21 cellular contexts compared by ENCODE assay signal in genomic region chr2:241812730-241813079, GRCh38. TPM values are rescaled to one million over a fixed set of nuclear protein-coding genes. Genes with fewer than 3 reads are reported as not detected.
DNase-seq lines count a peak whose midpoint lies in the region; ATAC-seq and TF ChIP-seq lines count a peak whose summit lies in the region.
"Had no signal": no experiment of that assay in that cellular context is flagged by ENCODE, and none has a peak within 500 bp of the region (broad histone marks: within the 10 kb centered on the region; RNA-seq: fewer than 3 reads in every experiment).

No MANE protein-coding gene starts in this region.

- CTCF ChIA-PET in naive thymus-derived CD4-positive, alpha-beta T cell (lab: Charles Lee), result no interaction called here

- intact Hi-C loops in psoas muscle (cut with DNase I), result no loop called here
- intact Hi-C loops in naive thymus-derived CD4-positive, alpha-beta T cell (cut with micrococcal nuclease), result no loop called here

- peaks cover 0 to 10% (median 0%) of the 10 kb centered on the region in 5 donors for H3K27me3 Mint-ChIP-seq in naive thymus-derived CD4-positive, alpha-beta T cell
- H3K27me3 Mint-ChIP-seq in naive thymus-derived CD8-positive, alpha-beta T cell, result peaks cover 0 to 25% (median 3%) of the 10 kb centered on the region in 5 donors

- 40 to 70% (median 42%) methylated on average over 7 to 8 of the region's 8 CpGs for WGBS in psoas muscle, 3 donors

- H3K36me3 Mint-ChIP-seq in naive thymus-derived CD4-positive, alpha-beta T cell, result no peaks in the 10 kb centered on the region
- no peaks in the 10 kb centered on the region for H3K36me3 Mint-ChIP-seq in naive thymus-derived CD8-positive, alpha-beta T cell
- H3K36me3 Mint-ChIP-seq: activated naive CD8-positive, alpha-beta T cell treated with anti-CD3 and anti-CD28 coated beads for 36 hours; CD8-positive, alpha-beta T cell had no signal

- H3K4me3 ChIP-seq in H7 (ENCODE audit: insufficient read depth, low read depth, low read length), result no peak overlapping the region
- H3K4me3 ChIP-seq in psoas muscle, result no peak overlapping the region
- H3K4me3 ChIP-seq in naive thymus-derived CD4-positive, alpha-beta T cell (ENCODE audit: low read length), result no peak overlapping the region
- H3K4me3 ChIP-seq: heart right ventricle, vagina had no signal

- POLR2A ChIA-PET in naive thymus-derived CD4-positive, alpha-beta T cell (lab: Charles Lee), result no interaction called here
- POLR2A ChIA-PET in naive thymus-derived CD8-positive, alpha-beta T cell (lab: Charles Lee), result no interaction called here

- H3K27ac ChIP-seq in psoas muscle, result no peak overlapping the region
- H3K27ac ChIP-seq in naive thymus-derived CD4-positive, alpha-beta T cell (ENCODE audit: low read depth, low read length), result no peak overlapping the region
- H3K27ac ChIP-seq: vagina had no signal

- H3K9me3 Mint-ChIP-seq in naive thymus-derived CD4-positive, alpha-beta T cell, result no peaks in the 10 kb centered on the region
- no peaks in the 10 kb centered on the region for H3K9me3 Mint-ChIP-seq in naive thymus-derived CD8-positive, alpha-beta T cell
- H3K9me3 Mint-ChIP-seq: activated CD4-positive, alpha-beta T cell treated with anti-CD3 and anti-CD28 coated beads, Interleukin-2, amount 10 ng/mL, durations not matched to agents 7 days and 5 days; activated naive CD8-positive, alpha-beta T cell treated with anti-CD3 and anti-CD28 coated beads for 36 hours; CD8-positive, alpha-beta T cell had no signal

- H3K27ac Mint-ChIP-seq in naive thymus-derived CD4-positive, alpha-beta T cell, result no peak overlapping the region
- H3K27ac Mint-ChIP-seq in naive thymus-derived CD8-positive, alpha-beta T cell, result peak overlapping the region in 1 of 10 donors; percentile 20
- H3K27ac Mint-ChIP-seq: activated CD4-positive, alpha-beta T cell treated with anti-CD3 and anti-CD28 coated beads, Interleukin-2, amount 10 ng/mL, durations not matched to agents 7 days and 5 days; activated naive CD8-positive, alpha-beta T cell treated with anti-CD3 and anti-CD28 coated beads for 36 hours; CD8-positive, alpha-beta T cell; progenitor cell of endocrine pancreas had no signal

- H3K9me3 ChIP-seq in psoas muscle, result no peaks in the 10 kb centered on the region
- H3K9me3 ChIP-seq in naive thymus-derived CD4-positive, alpha-beta T cell (ENCODE audit: control insufficient read depth in 2 of 3, low read length in 3 of 3), result no peaks in the 10 kb centered on the region
- H3K9me3 ChIP-seq: heart right ventricle, vagina had no signal

- H3K4me3 Mint-ChIP-seq in naive thymus-derived CD4-positive, alpha-beta T cell, result peak overlapping the region in 1 of 10 donors; percentile 14
- no peak overlapping the region for H3K4me3 Mint-ChIP-seq in naive thymus-derived CD8-positive, alpha-beta T cell
- H3K4me3 Mint-ChIP-seq: activated CD4-positive, alpha-beta T cell treated with anti-CD3 and anti-CD28 coated beads, Interleukin-2, amount 10 ng/mL, durations not matched to agents 7 days and 5 days; activated naive CD8-positive, alpha-beta T cell treated with anti-CD3 and anti-CD28 coated beads for 36 hours; CD8-positive, alpha-beta T cell had no signal

- no peaks in the 10 kb centered on the region for H3K27me3 ChIP-seq in H7 (ENCODE audit: control insufficient read depth, insufficient read depth, low read length)
- no peaks in the 10 kb centered on the region for H3K27me3 ChIP-seq in psoas muscle (ENCODE audit: insufficient read depth in 3 of 3, low read length in 2 of 3)
- H3K27me3 ChIP-seq in naive thymus-derived CD4-positive, alpha-beta T cell (ENCODE audit: control insufficient read depth in 2 of 2, insufficient read depth in 2 of 2, low read length in 2 of 2), result no peaks in the 10 kb centered on the region
- H3K27me3 ChIP-seq: vagina had no signal

- H3K4me1 ChIP-seq in psoas muscle, result peaks cover 21% of the 10 kb centered on the region
- peaks cover 0 to 12% of the 10 kb centered on the region in 2 donors for H3K4me1 ChIP-seq in naive thymus-derived CD4-positive, alpha-beta T cell (ENCODE audit: control insufficient read depth in 2 of 2, insufficient read depth in 2 of 2, low read length in 2 of 2)
- H3K4me1 ChIP-seq: vagina had no signal

- peaks cover 4 to 10% (median 5%) of the 10 kb centered on the region in 7 donors for H3K4me1 Mint-ChIP-seq in naive thymus-derived CD4-positive, alpha-beta T cell
- H3K4me1 Mint-ChIP-seq in naive thymus-derived CD8-positive, alpha-beta T cell, result peaks cover 2 to 9% (median 7%) of the 10 kb centered on the region in 4 donors

- TF ChIP-seq CTCF in psoas muscle (IDR thresholded peaks at IDR 0.05), result no peak

- H3K36me3 ChIP-seq in H7 (replicated peaks; ENCODE audit: control insufficient read depth, insufficient read depth, low read length) (no peaks in the 10 kb centered on the region), psoas muscle (ENCODE audit: insufficient read depth in 1 of 2, low read depth in 1 of 2) (no peaks in the 10 kb centered on the region)
- H3K36me3 ChIP-seq in naive thymus-derived CD4-positive, alpha-beta T cell (ENCODE audit: control insufficient read depth in 2 of 3, insufficient read depth in 3 of 3, low read length in 3 of 3), result no peaks in the 10 kb centered on the region
- H3K36me3 ChIP-seq: heart right ventricle, vagina had no signal

- peak; percentile 28 for DNase-seq in activated CD4-positive, CD25-positive, alpha-beta regulatory T cell treated with anti-CD3 and anti-CD28 coated beads, Interleukin-2, amount 50 U/mL, for 72 hours
- DNase-seq in activated CD4-positive, CD25-positive, alpha-beta regulatory T cell (lab: John Stamatoyannopoulos, UW), result no peak
- DNase-seq in H7 (peak; percentile 47), globus pallidus (ENCODE audit: low spot score) (peak; percentile 67), psoas muscle (peak; percentile 14 to 32)
- no peak for DNase-seq in naive thymus-derived CD4-positive, alpha-beta T cell
- no peak for DNase-seq in naive thymus-derived CD8-positive, alpha-beta T cell
- DNase-seq: activated CD4-positive, alpha-beta T cell treated with anti-CD3 and anti-CD28 coated beads, Interleukin-2, amount 10 ng/mL, durations not matched to agents 7 days and 5 days; activated naive CD8-positive, alpha-beta T cell treated with anti-CD3 and anti-CD28 coated beads for 36 hours; effector CD8-positive, alpha-beta T cell; HCEC 1CT; NCI-H1694; NCI-H446 treated with DMSO at 0.1 percent for 48 hours; stimulated activated CD4-positive, alpha-beta T cell treated with anti-CD3 and anti-CD28 coated beads, Interleukin-15, amount 100 ng/mL, for 24 hours had no signal

- ATAC-seq in psoas muscle (no peak), HG02588 (IDR thresholded peaks at IDR 0.05; ENCODE audit: unreplicated experiment) (no peak)
- no peak for ATAC-seq in naive thymus-derived CD4-positive, alpha-beta T cell
- ATAC-seq in naive thymus-derived CD8-positive, alpha-beta T cell, result no peak
- ATAC-seq: CD8-positive, alpha-beta T cell had no signal

RNA-seq across cellular contexts. Expression of gene NEU4, which starts 3.7 kb away (rescaled TPM):
- total RNA-seq in H7 (2014; rRNA removed; shearing (Covaris generic)), result 0.41 TPM in 1 of 2 replicates, not detected in the other
- total RNA-seq in psoas muscle, result 10 to 100 TPM in 2 of 4 donors, 1 to 10 TPM in 1, under 1 TPM in 1; 0.44 to 18.0 (median 9.1) TPM
- 10 to 100 TPM in 1 of 3 donors, 1 to 10 TPM in 1, under 1 TPM in 1; 0.73 to 54.6 (median 3.4) TPM for polyA plus RNA-seq in psoas muscle
- 10 to 100 TPM in 1 of 5 experiments, 1 to 10 TPM in 2, not detected in 2; 1.1 to 13.9 (median 1.2) TPM for total RNA-seq in naive thymus-derived CD4-positive, alpha-beta T cell
- polyA plus RNA-seq in naive thymus-derived CD4-positive, alpha-beta T cell, result not detected
- total RNA-seq in naive thymus-derived CD8-positive, alpha-beta T cell, result not detected
- polyA plus RNA-seq in naive thymus-derived CD8-positive, alpha-beta T cell, result not detected
- total RNA-seq: bronchial epithelial cell, kidney epithelial cell, vagina had no signal

RNA-seq across cellular contexts. Expression of gene GAL3ST2, which starts 36.1 kb away (rescaled TPM):
- 0.14 TPM in 1 of 2 replicates, not detected in the other for total RNA-seq in H7 (2014; rRNA removed; shearing (Covaris generic))
- under 1 TPM in 1 of 4 donors, not detected in 3; 0.16 TPM for total RNA-seq in psoas muscle
- under 1 TPM in 1 of 3 donors, not detected in 2; 0.14 TPM for polyA plus RNA-seq in psoas muscle
- under 1 TPM in 3 of 5 experiments, not detected in 2; 0.17 to 0.93 (median 0.37) TPM for total RNA-seq in naive thymus-derived CD4-positive, alpha-beta T cell
- polyA plus RNA-seq in naive thymus-derived CD4-positive, alpha-beta T cell, result not detected
- total RNA-seq in naive thymus-derived CD8-positive, alpha-beta T cell, result not detected
- not detected for polyA plus RNA-seq in naive thymus-derived CD8-positive, alpha-beta T cell
- total RNA-seq: activated CD4-positive, alpha-beta T cell treated with anti-CD3 and anti-CD28 coated beads, Interleukin-2, amount 10 ng/mL, durations not matched to agents 7 days and 5 days; bronchial epithelial cell; kidney epithelial cell had no signal
- polyA plus RNA-seq: heart right ventricle had no signal

RNA-seq across cellular contexts. Expression of gene PDCD1, which starts 46.0 kb away (rescaled TPM):
- 1.0 and 2.8 TPM in 2 replicates for total RNA-seq in H7 (2014; rRNA removed; shearing (Covaris generic))
- under 1 TPM in 2 of 4 donors, not detected in 2; 0.20 to 0.30 TPM for total RNA-seq in psoas muscle
- polyA plus RNA-seq in psoas muscle, result under 1 TPM; 0.03 to 0.06 (median 0.05) TPM
- 1 to 10 TPM in 2 of 5 experiments, under 1 TPM in 1, not detected in 2; 0.56 to 9.4 (median 1.1) TPM for total RNA-seq in naive thymus-derived CD4-positive, alpha-beta T cell
- polyA plus RNA-seq in naive thymus-derived CD4-positive, alpha-beta T cell, result under 1 TPM; 0.24 to 0.85 TPM
- under 1 TPM; 0.23 to 0.47 TPM for total RNA-seq in naive thymus-derived CD8-positive, alpha-beta T cell
- polyA plus RNA-seq in naive thymus-derived CD8-positive, alpha-beta T cell, result 1 to 10 TPM in 1 of 3 donors, under 1 TPM in 2; 0.15 to 6.0 (median 0.60) TPM
- total RNA-seq: bronchial epithelial cell, progenitor cell of endocrine pancreas had no signal

RNA-seq across cellular contexts. Expression of gene RTP5, which starts 56.8 kb away (rescaled TPM):
- not detected in 2 replicates for total RNA-seq in H7 (2014; rRNA removed; shearing (Covaris generic))
- not detected for total RNA-seq in psoas muscle
- under 1 TPM in 1 of 3 donors, not detected in 2; 0.01 TPM for polyA plus RNA-seq in psoas muscle
- total RNA-seq in naive thymus-derived CD4-positive, alpha-beta T cell, result under 1 TPM in 1 of 5 experiments, not detected in 4; 0.54 TPM
- not detected for polyA plus RNA-seq in naive thymus-derived CD4-positive, alpha-beta T cell
- not detected for total RNA-seq in naive thymus-derived CD8-positive, alpha-beta T cell
- polyA plus RNA-seq in naive thymus-derived CD8-positive, alpha-beta T cell, result not detected
- total RNA-seq: activated CD4-positive, alpha-beta T cell treated with anti-CD3 and anti-CD28 coated beads, Interleukin-2, amount 10 ng/mL, durations not matched to agents 7 days and 5 days; bronchial epithelial cell; heart right ventricle; kidney epithelial cell; progenitor cell of endocrine pancreas; vagina had no signal

Comparison
In these comparisons a context has a peak if more than half of its experiments do, and no peak if none do; other contexts are left out.
1. DNase-seq: peak in activated CD4-positive, CD25-positive, alpha-beta regulatory T cell treated with anti-CD3 and anti-CD28 coated beads, Interleukin-2, amount 50 U/mL, for 72 hours (single experiment), H7 (single experiment), globus pallidus (single experiment) and psoas muscle (2 of 2); none in activated CD4-positive, CD25-positive, alpha-beta regulatory T cell (0 of 4), naive thymus-derived CD4-positive, alpha-beta T cell (0 of 9) and naive thymus-derived CD8-positive, alpha-beta T cell (0 of 10).